Comparison of ENCODE assay signal across 1 cellular context in genomic region chr11:78022397-78023396, GRCh38.
A peak's percentile ranks its signal among the peaks of the same experiment; 100 is the strongest.
TF ChIP-seq lines count a peak whose summit lies in the region.

KCTD14 (minus strand) TSS chr11:78023276; CDS start chr11:78023249, 27 bp downstream.

TF ChIP-seq in HepG2, 621 proteins besides CTCF, POLR2A, EP300 and RAD21 (continued from another document and continues in another):
- peak; percentile 44 for TF ChIP-seq UBTF (CRISPR knock-in tag; IDR thresholded peaks at IDR 0.05)
- TF ChIP-seq ETV6 (CRISPR knock-in tag; conservative IDR thresholded peaks at IDR 0.05), result no peak
- no peak for TF ChIP-seq SRSF9 (IDR thresholded peaks at IDR 0.05; ENCODE audit: borderline replicate concordance, insufficient read depth, low read depth, low read length, poor library complexity, severe bottlenecking)
- TF ChIP-seq RAD51 (IDR thresholded peaks at IDR 0.05; ENCODE audit: borderline replicate concordance), result no peak
- TF ChIP-seq GATAD2A (CRISPR knock-in tag; IDR thresholded peaks at IDR 0.05), result peak; percentile 27; the same call in 1 of the 2 replicates
- TF ChIP-seq GTF3A (CRISPR knock-in tag; conservative IDR thresholded peaks at IDR 0.05), result no peak
- TF ChIP-seq SMAD9 (CRISPR knock-in tag; IDR thresholded peaks at IDR 0.05), result no peak
- TF ChIP-seq ZBTB4 (CRISPR knock-in tag; IDR thresholded peaks at IDR 0.05; ENCODE audit: borderline replicate concordance), result no peak
- no peak for TF ChIP-seq ZNF550 (CRISPR knock-in tag; IDR thresholded peaks at IDR 0.05; ENCODE audit: borderline replicate concordance)
- no peak for TF ChIP-seq HDAC6 (IDR thresholded peaks at IDR 0.05; ENCODE audit: low read depth, low read length)
- TF ChIP-seq GMEB2 (CRISPR knock-in tag; IDR thresholded peaks at IDR 0.05; ENCODE audit: low read depth), result no peak
- no peak for TF ChIP-seq ZFP37 (CRISPR knock-in tag; IDR thresholded peaks at IDR 0.05; ENCODE audit: borderline replicate concordance)
- no peak for TF ChIP-seq RXRB (CRISPR knock-in tag; IDR thresholded peaks at IDR 0.05; ENCODE audit: borderline replicate concordance)
- TF ChIP-seq SAFB2 (CRISPR knock-in tag; IDR thresholded peaks at IDR 0.05; ENCODE audit: borderline replicate concordance, low read depth), result peak; percentile 57; the same call in 1 of the 2 replicates
- peak; percentile 55; the same call in 1 of the 2 replicates for TF ChIP-seq HOXA3 (CRISPR knock-in tag; IDR thresholded peaks at IDR 0.05)
- 0 out of 2 replicates have a peak, but pooled peaks have one; percentile 7 for TF ChIP-seq FOXA3 (CRISPR knock-in tag; IDR thresholded peaks at IDR 0.05)
- no peak for TF ChIP-seq THAP8 (CRISPR knock-in tag; IDR thresholded peaks at IDR 0.05; ENCODE audit: borderline replicate concordance)
- TF ChIP-seq PAX8 (CRISPR knock-in tag; IDR thresholded peaks at IDR 0.05; ENCODE audit: borderline replicate concordance), result no peak
- peak; percentile 73; the same call in 1 of the 2 replicates for TF ChIP-seq ARNT2 (CRISPR knock-in tag; IDR thresholded peaks at IDR 0.05; ENCODE audit: low read depth)
- 0 out of 2 replicates have a peak, but pooled peaks have one; percentile 43 for TF ChIP-seq TIGD3 (CRISPR knock-in tag; IDR thresholded peaks at IDR 0.05; ENCODE audit: borderline replicate concordance)
- no peak for TF ChIP-seq ZNF670 (CRISPR knock-in tag; IDR thresholded peaks at IDR 0.05; ENCODE audit: borderline replicate concordance)
- peak; percentile 88; the same call in 1 of the 2 replicates for TF ChIP-seq ZNF761 (CRISPR knock-in tag; conservative IDR thresholded peaks at IDR 0.05)
- peak; percentile 17; the same call in 1 of the 2 replicates for TF ChIP-seq POGZ (CRISPR knock-in tag; IDR thresholded peaks at IDR 0.05)
- TF ChIP-seq TEAD2 (CRISPR knock-in tag; IDR thresholded peaks at IDR 0.05), result no peak
- TF ChIP-seq MAX (IDR thresholded peaks at IDR 0.05), result peak; percentile 91
- peak; percentile 71; the same call in 1 of the 2 replicates for TF ChIP-seq ZBTB38 (CRISPR knock-in tag; IDR thresholded peaks at IDR 0.05)
- TF ChIP-seq ZNF318 (CRISPR knock-in tag; IDR thresholded peaks at IDR 0.05), result 0 out of 2 replicates have a peak, but pooled peaks have one; percentile 38
- TF ChIP-seq CBX5 (CRISPR knock-in tag; IDR thresholded peaks at IDR 0.05; ENCODE audit: borderline replicate concordance), result no peak
- no peak; the same call in 1 of the 2 replicates for TF ChIP-seq PPARG (CRISPR knock-in tag; conservative IDR thresholded peaks at IDR 0.05)
- no peak for TF ChIP-seq JDP2 (CRISPR knock-in tag; IDR thresholded peaks at IDR 0.05; ENCODE audit: borderline replicate concordance)
- TF ChIP-seq ZNF18 (CRISPR knock-in tag; IDR thresholded peaks at IDR 0.05; ENCODE audit: insufficient replicate concordance), result peak; percentile 91
- TF ChIP-seq ARHGAP35 (CRISPR knock-in tag; IDR thresholded peaks at IDR 0.05; ENCODE audit: borderline replicate concordance), result no peak
- TF ChIP-seq XRCC5 (optimal IDR thresholded peaks at IDR 0.05; ENCODE audit: low read length), result no peak
- no peak for TF ChIP-seq ZNF770 (CRISPR knock-in tag; IDR thresholded peaks at IDR 0.05)
